Comparison of ENCODE assay signal across 1 cellular context in the genomic region with DNA sequence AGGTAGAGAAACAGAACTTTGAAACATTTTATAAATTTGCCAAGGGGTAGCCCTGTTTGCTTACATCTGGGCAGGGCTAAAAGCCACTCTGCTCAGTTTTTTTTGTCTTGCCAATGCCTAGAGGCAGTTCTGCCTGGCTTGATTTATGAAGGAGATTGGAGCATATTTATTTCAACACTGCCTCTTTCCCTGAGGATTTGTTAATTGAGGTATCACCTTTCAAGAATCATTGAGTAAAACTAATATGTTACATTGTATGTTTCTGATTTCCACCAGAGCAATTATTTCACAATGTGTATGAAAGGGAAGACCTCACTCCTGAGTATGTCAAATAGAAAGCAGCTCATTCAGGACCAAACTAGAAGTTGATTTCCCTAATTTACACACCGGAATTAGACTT.
TF ChIP-seq lines count a peak whose summit lies in the region.

No MANE protein-coding gene starts in this region.

TF ChIP-seq in SK-N-SH treated with all-trans-retinoic acid at 6 μM for 48 hours, 23 proteins besides CTCF, POLR2A, EP300 and RAD21 (continued from another document):
- no peak for TF ChIP-seq ZNF8 (CRISPR knock-in tag; IDR thresholded peaks at IDR 0.05)
- no peak for TF ChIP-seq ZNF70 (CRISPR knock-in tag; IDR thresholded peaks at IDR 0.05)
- no peak for TF ChIP-seq ESRRG (CRISPR knock-in tag; IDR thresholded peaks at IDR 0.05)
- TF ChIP-seq ISL1 (CRISPR knock-in tag; IDR thresholded peaks at IDR 0.05) = no peak
- TF ChIP-seq TCF4 (CRISPR knock-in tag; IDR thresholded peaks at IDR 0.05; ENCODE audit: borderline replicate concordance) = no peak
- TF ChIP-seq PPARA (CRISPR knock-in tag; IDR thresholded peaks at IDR 0.05; ENCODE audit: borderline replicate concordance) = no peak
- TF ChIP-seq ARNTL (CRISPR knock-in tag; IDR thresholded peaks at IDR 0.05; ENCODE audit: borderline replicate concordance, low read depth) = no peak
- no peak for TF ChIP-seq ZFP3 (CRISPR knock-in tag; IDR thresholded peaks at IDR 0.05)
- no peak for TF ChIP-seq BACH2 (CRISPR knock-in tag; IDR thresholded peaks at IDR 0.05; ENCODE audit: borderline replicate concordance)
